In the genomic region with DNA sequence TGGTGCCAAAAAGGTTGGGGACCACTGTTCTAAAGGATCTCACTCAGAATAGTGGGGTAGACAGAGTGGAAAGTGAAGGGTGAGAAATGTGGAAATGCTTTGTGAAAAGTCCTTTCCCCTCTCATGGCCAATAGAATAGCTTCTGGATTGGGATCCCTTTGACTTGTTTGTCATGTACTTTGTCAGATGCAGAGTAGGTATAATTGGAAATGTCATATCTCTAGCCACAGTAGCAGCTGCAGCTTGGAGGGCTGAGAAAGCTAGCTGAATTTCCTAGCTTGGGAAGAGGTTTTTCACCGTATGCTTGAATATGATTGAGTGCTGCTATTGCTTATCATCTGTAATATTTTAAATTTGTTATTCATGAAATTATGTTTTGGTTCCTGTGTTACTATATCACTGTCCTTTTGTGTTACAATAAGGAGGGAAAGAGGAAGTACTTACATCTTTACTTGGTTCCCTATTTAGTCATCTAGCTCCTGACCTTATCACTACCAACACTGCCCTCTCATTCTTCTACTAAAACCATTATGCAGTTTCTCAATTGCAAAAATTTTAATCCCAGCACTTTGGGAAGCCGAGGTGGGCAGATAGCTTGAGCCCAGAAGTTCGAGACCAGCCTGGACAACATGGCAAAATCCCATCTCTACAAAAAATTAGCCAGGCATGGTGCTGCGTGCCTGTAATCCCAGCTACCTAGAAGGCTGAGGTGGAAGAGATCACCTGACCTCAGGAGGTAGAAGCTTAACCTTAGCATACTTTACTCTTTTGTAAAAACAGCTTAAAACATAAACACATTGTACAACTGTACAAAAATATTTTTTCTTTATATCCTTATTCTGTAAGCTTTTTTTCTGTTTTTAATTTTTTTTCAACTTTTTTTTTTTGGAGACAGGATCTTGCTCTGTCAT, we compare ENCODE assay signal across 14 cellular contexts. TPM values are rescaled to one million over a fixed set of nuclear protein-coding genes. Genes with fewer than 3 reads are reported as not detected.
DNase-seq lines count a peak whose midpoint lies in the region; ATAC-seq and TF ChIP-seq lines count a peak whose summit lies in the region.
"Had no signal": no experiment of that assay in that cellular context is flagged by ENCODE, and none has a peak within 500 bp of the region (broad histone marks: within the 10 kb centered on the region; RNA-seq: fewer than 3 reads in every experiment).

No MANE protein-coding gene starts in this region.

- H3K4me1 ChIP-seq in PC-9 (replicated peaks; ENCODE audit: insufficient read depth): no peaks in the 10 kb centered on the region
- H3K4me1 ChIP-seq in colonic mucosa: no peaks in the 10 kb centered on the region
- H3K4me1 ChIP-seq: HAP-1 had no signal

- no peak overlapping the region for H2AFZ ChIP-seq in PC-9

- H3K79me2 ChIP-seq in PC-9 (ENCODE audit: low read depth): no peaks in the 10 kb centered on the region; the same call in 1 of the 2 replicates

- H3K9ac ChIP-seq in colonic mucosa (ENCODE audit: low read depth in 2 of 2, low read length in 2 of 2): no peak overlapping the region

- peak overlapping the region; percentile 46 for H3K27ac Mint-ChIP-seq in chondrocyte (ENCODE audit: unreplicated experiment)
- H3K27ac Mint-ChIP-seq: activated naive CD8-positive, alpha-beta T cell; T-helper 1 cell treated with Interleukin-12 subunit alpha and Interleukin-12 subunit beta and Interleukin-4 antibody, amounts not matched to agents 30 μg/mL and 1 μg/mL, for 36 hours had no signal

- no peaks in the 10 kb centered on the region for H3K4me1 Mint-ChIP-seq in chondrocyte (ENCODE audit: low read depth)

- H3K4me3 Mint-ChIP-seq in chondrocyte (ENCODE audit: unreplicated experiment): no peak overlapping the region
- H3K4me3 Mint-ChIP-seq: activated naive CD8-positive, alpha-beta T cell; T-helper 1 cell treated with Interleukin-12 subunit alpha and Interleukin-12 subunit beta and Interleukin-4 antibody, amounts not matched to agents 30 μg/mL and 1 μg/mL, for 36 hours had no signal

- H3K36me3 Mint-ChIP-seq in chondrocyte (ENCODE audit: low read depth): peaks cover 29% of the 10 kb centered on the region

- CTCF ChIA-PET in PC-9 (lab: Charles Lee) (no interaction called here), RWPE1 (lab: Yijun Ruan, JAX) (interaction anchor here (0.6 to 2.0 kb wide), 4 partner anchors 13 to 716 kb away, joined by 3 to 8 read pairs (median 5); a partner anchor contains a TSS)

- no peaks in the 10 kb centered on the region for H3K27me3 ChIP-seq in PC-9 (ENCODE audit: insufficient read depth, low read depth)
- H3K27me3 ChIP-seq in colonic mucosa: no peaks in the 10 kb centered on the region

- no peak overlapping the region for H3K4me2 ChIP-seq in PC-9

- no peak for DNase-seq in chondrocyte (ENCODE audit: low spot score)
- no peak for DNase-seq in PC-9
- DNase-seq in colonic mucosa: no peak
- DNase-seq in RWPE1 (ENCODE audit: low spot score): no peak
- no peak for DNase-seq in activated CD4-positive, alpha-beta T cell treated with anti-CD3 and anti-CD28 coated beads, Interleukin-2, amount 50 U/mL, for 1 hour
- DNase-seq: NCI-H2029 treated with DMSO at 0.1 percent for 48 hours, trophoblast cell had no signal

- BruUV-seq in PC-9 (replicated peaks; lab: Mats Ljungman, UMichigan): no TSS peak

- ATAC-seq in GM18511 (IDR thresholded peaks at IDR 0.05; ENCODE audit: unreplicated experiment): peak; percentile 85
- peak; percentile 92 for ATAC-seq in GM21737 (IDR thresholded peaks at IDR 0.05; ENCODE audit: unreplicated experiment)
- peak; percentile 83 for ATAC-seq in HG03571 (IDR thresholded peaks at IDR 0.05; ENCODE audit: unreplicated experiment)

- H3K36me3 ChIP-seq in PC-9 (ENCODE audit: low read depth) (peaks cover 35% of the 10 kb centered on the region; the same call in 1 of the 2 replicates), colonic mucosa (peaks cover 9% of the 10 kb centered on the region)

- no peaks in the 10 kb centered on the region for H3K9me2 ChIP-seq in PC-9 (ENCODE audit: insufficient read depth)

- no peaks in the 10 kb centered on the region for H4K20me1 ChIP-seq in PC-9 (ENCODE audit: insufficient read depth)

- POLR2A ChIA-PET in PC-9 (lab: Charles Lee; ENCODE audit: unreplicated experiment) (no interaction called here), RWPE1 (lab: Yijun Ruan, JAX; ENCODE audit: low non-redundant PET) (interaction anchor here (1.1 kb wide), 1 partner anchor 13 kb away, joined by 3 read pairs; a partner anchor contains a TSS)

- H3K27me3 Mint-ChIP-seq in chondrocyte (ENCODE audit: low read depth): no peaks in the 10 kb centered on the region
- H3K27me3 Mint-ChIP-seq: activated naive CD8-positive, alpha-beta T cell had no signal

- TF ChIP-seq CTCF in chondrocyte (IDR thresholded peaks at IDR 0.05): no peak
- TF ChIP-seq CTCF in PC-9 (conservative IDR thresholded peaks at IDR 0.05): no peak
- TF ChIP-seq CTCF in colonic mucosa (IDR thresholded peaks at IDR 0.05): no peak
- TF ChIP-seq CTCF in RWPE1 (conservative IDR thresholded peaks at IDR 0.05; ENCODE audit: low read depth): no peak

- no peaks in the 10 kb centered on the region; the same call in 1 of the 2 replicates for H3F3A ChIP-seq in PC-9 (ENCODE audit: insufficient read depth, low read depth)

- intact Hi-C loops in PC-9 (cut with micrococcal nuclease; ENCODE audit: unreplicated experiment) (loop anchor here (5.0 kb wide), 1 partner anchor 161 kb away; no protein-coding TSS in a partner anchor), colonic mucosa (cut with DNase I) (no loop called here)

- H3K27ac ChIP-seq in PC-9: no peak overlapping the region
- no peak overlapping the region for H3K27ac ChIP-seq in colonic mucosa
- no peak overlapping the region for H3K27ac ChIP-seq in RWPE1
- H3K27ac ChIP-seq: epithelial cell of prostate had no signal

- no peak overlapping the region for H3K4me3 ChIP-seq in PC-9
- H3K4me3 ChIP-seq in colonic mucosa: no peak overlapping the region
- H3K4me3 ChIP-seq: HAP-1 had no signal

- H3K9me3 Mint-ChIP-seq in chondrocyte (ENCODE audit: low read depth): no peaks in the 10 kb centered on the region
- H3K9me3 Mint-ChIP-seq: T-helper 1 cell treated with Interleukin-12 subunit alpha and Interleukin-12 subunit beta and Interleukin-4 antibody, amounts not matched to agents 30 μg/mL and 1 μg/mL, for 36 hours had no signal

- H3K9me3 ChIP-seq in PC-9 (ENCODE audit: insufficient read depth, low read depth) (no peaks in the 10 kb centered on the region), colonic mucosa (no peaks in the 10 kb centered on the region)
- H3K9me3 ChIP-seq: HAP-1 had no signal

RNA-seq across cellular contexts. Expression of a gene that starts 12.4 kb away (rescaled TPM):
- total RNA-seq in chondrocyte (72.7 to 97.1 TPM (median 75.1 TPM) in 3 replicates), PC-9 (2021) (35.2 and 36.0 TPM in 2 replicates), colonic mucosa (10 to 100 TPM; 45.9 to 50.5 TPM)
